In genomic region chr19:2129892-2130770, GRCh38 we compare ENCODE assay signal across 18 cellular contexts. TPM values are rescaled to one million over a fixed set of nuclear protein-coding genes. Genes with fewer than 3 reads are reported as not detected.
DNase-seq lines count a peak whose midpoint lies in the region; ATAC-seq, FAIRE-seq and TF ChIP-seq lines count a peak whose summit lies in the region.
"Had no signal": no experiment of that assay in that cellular context is flagged by ENCODE, and none has a peak within 500 bp of the region (broad histone marks: within the 10 kb centered on the region; RNA-seq: fewer than 3 reads in every experiment).

No MANE protein-coding gene starts in this region.

- H3K9me3 ChIP-seq in HepG2 (ENCODE audit: low read length) (no peaks in the 10 kb centered on the region), right lobe of liver (no peaks in the 10 kb centered on the region), T-helper 17 cell (ENCODE audit: control insufficient read depth, low read length, poor library complexity, severe bottlenecking) (no peaks in the 10 kb centered on the region), right cardiac atrium (ENCODE audit: control insufficient read depth, low read length) (no peaks in the 10 kb centered on the region)
- H3K9me3 ChIP-seq: A549; BLaER1 treated with 17β-estradiol and CSF1 and Interleukin-3, amounts not matched to agents 10 nM and 100 nM had no signal

- H3K4me1 ChIP-seq in HepG2 (ENCODE audit: insufficient read depth, low read length): no peaks in the 10 kb centered on the region
- H3K4me1 ChIP-seq in right lobe of liver: peaks cover 0 to 21% (median 6%) of the 10 kb centered on the region in 4 donors
- H3K4me1 ChIP-seq in right cardiac atrium (ENCODE audit: control insufficient read depth, insufficient read depth, low read length): no peaks in the 10 kb centered on the region
- H3K4me1 ChIP-seq: A549 had no signal

- in situ Hi-C loops in HepG2 (cut with HindIII; ENCODE audit: extremely low pct_ligation_motif_present, low pct_unique_long_range_greater_than_20kb) (no loop called here), KBM-7 (cut with MboI; ENCODE audit: low pct_unique_long_range_greater_than_20kb, low sequenced_read_pairs) (no loop called here)

- no peak overlapping the region for H3K27ac ChIP-seq in HepG2 (ENCODE audit: extremely low read length, insufficient read depth, low read length)
- H3K27ac ChIP-seq in right lobe of liver: no peak overlapping the region
- H3K27ac ChIP-seq in right cardiac atrium (ENCODE audit: low read length): peak overlapping the region; percentile 48
- H3K27ac ChIP-seq: A549, PC-9 had no signal

- 99% methylated on average over 9 of the region's 28 CpGs for WGBS in HepG2 (ENCODE audit: low lambda C conversion rate)
- no CpG with 5 or more reads among the region's 28 CpGs for WGBS in right lobe of liver (ENCODE audit: insufficient coverage, low coverage, low lambda C conversion rate, missing lambda C conversion rate)
- WGBS in right cardiac atrium: 94% methylated on average over 28 of the region's 28 CpGs

- no peaks in the 10 kb centered on the region for H3K79me2 ChIP-seq in HepG2 (ENCODE audit: insufficient read depth, low read length)

- H3K4me3 Mint-ChIP-seq in T-helper 17 cell: no peak overlapping the region

- no peak overlapping the region for H3K4me2 ChIP-seq in HepG2 (ENCODE audit: low read depth, low read length)
- H3K4me2 ChIP-seq: A549; BLaER1 treated with 17β-estradiol and CSF1 and Interleukin-3, amounts not matched to agents 10 nM and 100 nM; PC-9 had no signal

- no peak overlapping the region for H3K4me3 ChIP-seq in HepG2 (replicated peaks in 1 of 3; ENCODE audit: insufficient read depth in 1 of 3, low read depth in 2 of 3, low read length in 3 of 3)
- no peak overlapping the region for H3K4me3 ChIP-seq in right lobe of liver
- no peak overlapping the region for H3K4me3 ChIP-seq in right cardiac atrium (ENCODE audit: low read length)
- H3K4me3 ChIP-seq: A549; BLaER1 treated with 17β-estradiol and CSF1 and Interleukin-3, amounts not matched to agents 10 nM and 100 nM; PC-9 had no signal

- TF ChIP-seq POLR2A in HepG2 (IDR thresholded peaks at IDR 0.05; ENCODE audit: insufficient read depth in 1 of 2, low read depth in 2 of 2, low read length in 2 of 2): no peak
- no peak for TF ChIP-seq POLR2A in right lobe of liver (IDR thresholded peaks at IDR 0.05)

- intact Hi-C loops in HepG2 (cut with micrococcal nuclease; ENCODE audit: unreplicated experiment) (no loop called here), right lobe of liver (cut with DNase I) (no loop called here), right cardiac atrium (cut with DNase I) (no loop called here)

- ATAC-seq in HepG2 (peak; percentile 18; the same call in 2 of the 3 replicates), right lobe of liver (no peak), T-helper 17 cell (no peak), right cardiac atrium (peak in 1 of 2 donors; percentile 6), HG02642 (IDR thresholded peaks at IDR 0.05; ENCODE audit: poor library complexity, unreplicated experiment) (no peak)
- ATAC-seq: A549 had no signal

- TF ChIP-seq EP300 in HepG2 (IDR thresholded peaks at IDR 0.05; ENCODE audit: low read depth in 2 of 2, low read length in 2 of 2) (no peak), HepG2 (CRISPR knock-in tag; IDR thresholded peaks at IDR 0.05; ENCODE audit: borderline replicate concordance) (no peak)

- H3K27ac Mint-ChIP-seq in T-helper 17 cell: peak overlapping the region; percentile 71

- H3K36me3 ChIP-seq in HepG2 (replicated peaks in 1 of 2; ENCODE audit: control insufficient read depth in 1 of 2, insufficient read depth in 2 of 2, low read length in 2 of 2) (peaks cover 31 to 52% of the 10 kb centered on the region in 2 experiments; a peak in 4 of 5 replicates), right lobe of liver (peaks cover 0 to 55% (median 15%) of the 10 kb centered on the region in 4 donors)

- H3K27me3 ChIP-seq in HepG2 (ENCODE audit: control insufficient read depth in 1 of 2, insufficient read depth in 2 of 2, low read length in 2 of 2) (no peaks in the 10 kb centered on the region), right lobe of liver (no peaks in the 10 kb centered on the region), right cardiac atrium (ENCODE audit: control insufficient read depth, insufficient read depth) (no peaks in the 10 kb centered on the region)
- H3K27me3 ChIP-seq: BLaER1 treated with 17β-estradiol and CSF1 and Interleukin-3, amounts not matched to agents 10 nM and 100 nM had no signal

- no peaks in the 10 kb centered on the region for H4K20me1 ChIP-seq in HepG2 (ENCODE audit: insufficient read depth, low read length)

- FAIRE-seq in HepG2 (lab: Jason Lieb, UNC): no peak
- FAIRE-seq: A549 had no signal

- no peak for DNase-seq in HepG2 (ENCODE audit: low spot score)
- DNase-seq in right lobe of liver: no peak
- DNase-seq in T-helper 17 cell: no peak
- DNase-seq in right cardiac atrium: peak in 1 of 3 donors; percentile 34
- no peak for DNase-seq in KBM-7
- no peak for DNase-seq in stimulated activated CD4-positive, alpha-beta T cell treated with anti-CD3 and anti-CD28 coated beads, Interleukin-12 subunit alpha, Interleukin-12 subunit beta, amount 100 ng/mL, for 4 hours
- no peak for DNase-seq in dedifferentiated amniotic fluid mesenchymal stem cell (ENCODE audit: extremely low spot score)
- DNase-seq: CD8-positive, alpha-beta memory T cell; DMS53; EL; Karpas-422; NCI-H1436; NCI-H2029; NCI-H526; PC-9 had no signal

- no peaks in the 10 kb centered on the region for H3K36me3 Mint-ChIP-seq in T-helper 17 cell (ENCODE audit: low read depth)

- H2AFZ ChIP-seq in HepG2 (ENCODE audit: low read length): no peak overlapping the region
- H2AFZ ChIP-seq: PC-9 had no signal

- H3K27me3 Mint-ChIP-seq in T-helper 17 cell: no peaks in the 10 kb centered on the region
- H3K27me3 Mint-ChIP-seq: CD8-positive, alpha-beta memory T cell had no signal

- H3K9ac ChIP-seq in HepG2 (ENCODE audit: insufficient read depth, low read depth, low read length): no peak overlapping the region

- no peak for TF ChIP-seq RAD21 in HepG2 (CRISPR knock-in tag; IDR thresholded peaks at IDR 0.05)

- POLR2A ChIA-PET in HepG2 (lab: Yijun Ruan, JAX): no interaction called here

- H3K4me1 Mint-ChIP-seq in T-helper 17 cell: no peaks in the 10 kb centered on the region

- no peak for TF ChIP-seq CTCF in HepG2 (CRISPR knock-in tag; IDR thresholded peaks at IDR 0.05)
- TF ChIP-seq CTCF in right lobe of liver (IDR thresholded peaks at IDR 0.05): no peak

- CTCF ChIA-PET in HepG2 (lab: Yijun Ruan, JAX; ENCODE audit: low intra/inter-chr PET ratio, low total read pairs): no interaction called here

- no TSS peak for BruUV-seq in HepG2 (replicated peaks; lab: Mats Ljungman, UMichigan)

RNA-seq across cellular contexts. Expression of gene AP3D1, which starts 21.2 kb away (rescaled TPM):
- 73.5 and 82.6 TPM in 2 replicates for total RNA-seq in HepG2 (2016; rRNA removed; fragmentation: Illumina TruSeq; extraction: Trizol)
- total RNA-seq in HepG2 (2016; cell fraction: cytosol; rRNA removed; fragmentation: Illumina TruSeq; extraction: Trizol; ENCODE audit: low read depth): 30.1 and 33.5 TPM in 2 replicates
- total RNA-seq in HepG2 (2016; cell fraction: insoluble cytoplasmic fraction; rRNA removed; fragmentation: Illumina TruSeq; extraction: Trizol): 55.4 and 84.4 TPM in 2 replicates
- total RNA-seq in HepG2 (2016; cell fraction: membrane; rRNA removed; fragmentation: Illumina TruSeq; extraction: Trizol): 61.4 and 65.9 TPM in 2 replicates
- 44.7 and 54.3 TPM in 2 replicates for total RNA-seq in HepG2 (2016; cell fraction: nucleus; rRNA removed; fragmentation: Illumina TruSeq; extraction: Trizol)
- polyA plus RNA-seq in HepG2 (2011; rRNA removed): 68.0 and 78.6 TPM in 2 replicates
- polyA plus RNA-seq in HepG2 (2011; cell fraction: cytosol; rRNA removed): 50.1 and 66.2 TPM in 2 replicates
- 236 and 270 TPM in 2 replicates for polyA plus RNA-seq in HepG2 (2011; cell fraction: nucleus; rRNA removed)
- 61.5 and 82.7 TPM in 2 replicates for polyA plus RNA-seq in HepG2 (2012)
- polyA plus RNA-seq in HepG2 (2016; cell fraction: cytosol; fragmentation: Illumina TruSeq; extraction: Trizol; ENCODE audit: low read depth): 11.6 and 13.9 TPM in 2 replicates
- 71.2 and 87.4 TPM in 2 replicates for polyA plus RNA-seq in HepG2 (2016; cell fraction: insoluble cytoplasmic fraction; fragmentation: Illumina TruSeq; extraction: Trizol; ENCODE audit: low read depth)
- polyA plus RNA-seq in HepG2 (2016; cell fraction: membrane; fragmentation: Illumina TruSeq; extraction: Trizol; ENCODE audit: low read depth): 38.5 and 41.5 TPM in 2 replicates
- polyA plus RNA-seq in HepG2 (2016; cell fraction: nucleus; fragmentation: Illumina TruSeq; extraction: Trizol; ENCODE audit: insufficient read depth, low read depth): 139 and 143 TPM in 2 replicates
- polyA minus RNA-seq in HepG2 (2011; rRNA and poly(A)+ RNA removed; ENCODE audit: low replicate concordance): 72.3 and 142 TPM in 2 replicates
- polyA minus RNA-seq in HepG2 (2011; cell fraction: cytosol; rRNA and poly(A)+ RNA removed): 54.0 and 70.6 TPM in 2 replicates
- 44.3 and 51.8 TPM in 2 replicates for polyA minus RNA-seq in HepG2 (2011; cell fraction: nucleus; rRNA and poly(A)+ RNA removed)
- 10 to 100 TPM; 55.5 to 99.0 (median 65.5) TPM for total RNA-seq in right lobe of liver
- 10 to 100 TPM; 82.2 to 86.0 TPM for total RNA-seq in T-helper 17 cell
- total RNA-seq in right cardiac atrium: 100 to 1,000 TPM in 2 of 4 donors, 10 to 100 TPM in 2; 82.7 to 145 (median 92.9) TPM
- 87.3 TPM for polyA plus RNA-seq in right cardiac atrium

RNA-seq across cellular contexts. Expression of gene IZUMO4, which starts 33.4 kb away (rescaled TPM):
- 0.24 and 0.77 TPM in 2 replicates for total RNA-seq in HepG2 (2016; rRNA removed; fragmentation: Illumina TruSeq; extraction: Trizol)
- total RNA-seq in HepG2 (2016; cell fraction: cytosol; rRNA removed; fragmentation: Illumina TruSeq; extraction: Trizol; ENCODE audit: low read depth): 0.79 and 0.91 TPM in 2 replicates
- 0.34 and 1.5 TPM in 2 replicates for total RNA-seq in HepG2 (2016; cell fraction: insoluble cytoplasmic fraction; rRNA removed; fragmentation: Illumina TruSeq; extraction: Trizol)
- total RNA-seq in HepG2 (2016; cell fraction: membrane; rRNA removed; fragmentation: Illumina TruSeq; extraction: Trizol): 0.83 and 1.5 TPM in 2 replicates
- total RNA-seq in HepG2 (2016; cell fraction: nucleus; rRNA removed; fragmentation: Illumina TruSeq; extraction: Trizol): 1.1 and 2.5 TPM in 2 replicates
- 3.9 and 4.1 TPM in 2 replicates for polyA plus RNA-seq in HepG2 (2011; rRNA removed)
- 0.55 and 0.75 TPM in 2 replicates for polyA plus RNA-seq in HepG2 (2011; cell fraction: cytosol; rRNA removed)
- 66.6 and 91.0 TPM in 2 replicates for polyA plus RNA-seq in HepG2 (2011; cell fraction: nucleus; rRNA removed)
- 1.7 and 4.4 TPM in 2 replicates for polyA plus RNA-seq in HepG2 (2012)
- 0.57 and 1.2 TPM in 2 replicates for polyA plus RNA-seq in HepG2 (2016; cell fraction: cytosol; fragmentation: Illumina TruSeq; extraction: Trizol; ENCODE audit: low read depth)
- 0.45 and 0.53 TPM in 2 replicates for polyA plus RNA-seq in HepG2 (2016; cell fraction: insoluble cytoplasmic fraction; fragmentation: Illumina TruSeq; extraction: Trizol; ENCODE audit: low read depth)
- 0.94 TPM in 2 replicates for polyA plus RNA-seq in HepG2 (2016; cell fraction: membrane; fragmentation: Illumina TruSeq; extraction: Trizol; ENCODE audit: low read depth)
- 4.3 and 6.3 TPM in 2 replicates for polyA plus RNA-seq in HepG2 (2016; cell fraction: nucleus; fragmentation: Illumina TruSeq; extraction: Trizol; ENCODE audit: insufficient read depth, low read depth)
- polyA minus RNA-seq in HepG2 (2011; rRNA and poly(A)+ RNA removed; ENCODE audit: low replicate concordance): 0.54 and 2.7 TPM in 2 replicates
- polyA minus RNA-seq in HepG2 (2011; cell fraction: cytosol; rRNA and poly(A)+ RNA removed): not detected in 2 replicates
- polyA minus RNA-seq in HepG2 (2011; cell fraction: nucleus; rRNA and poly(A)+ RNA removed): 1.9 and 4.2 TPM in 2 replicates
- total RNA-seq in right lobe of liver: 1 to 10 TPM in 5 of 6 experiments, not detected in 1; 1.2 to 6.9 (median 4.2) TPM
- 10 to 100 TPM; 12.3 to 19.8 TPM for total RNA-seq in T-helper 17 cell
- total RNA-seq in right cardiac atrium: 1 to 10 TPM; 1.1 to 3.3 (median 2.3) TPM
- polyA plus RNA-seq in right cardiac atrium: 2.7 TPM

RNA-seq across cellular contexts. Expression of gene DOT1L, which starts 33.6 kb away (rescaled TPM):
- total RNA-seq in HepG2 (2016; rRNA removed; fragmentation: Illumina TruSeq; extraction: Trizol): 7.5 and 9.7 TPM in 2 replicates
- total RNA-seq in HepG2 (2016; cell fraction: cytosol; rRNA removed; fragmentation: Illumina TruSeq; extraction: Trizol; ENCODE audit: low read depth): 20.6 and 20.7 TPM in 2 replicates
- total RNA-seq in HepG2 (2016; cell fraction: insoluble cytoplasmic fraction; rRNA removed; fragmentation: Illumina TruSeq; extraction: Trizol): 6.4 and 8.2 TPM in 2 replicates
- total RNA-seq in HepG2 (2016; cell fraction: membrane; rRNA removed; fragmentation: Illumina TruSeq; extraction: Trizol): 12.0 and 15.8 TPM in 2 replicates
- 12.3 and 14.9 TPM in 2 replicates for total RNA-seq in HepG2 (2016; cell fraction: nucleus; rRNA removed; fragmentation: Illumina TruSeq; extraction: Trizol)
- 14.6 and 17.9 TPM in 2 replicates for polyA plus RNA-seq in HepG2 (2011; rRNA removed)
- 6.1 and 9.5 TPM in 2 replicates for polyA plus RNA-seq in HepG2 (2011; cell fraction: cytosol; rRNA removed)
- 138 and 210 TPM in 2 replicates for polyA plus RNA-seq in HepG2 (2011; cell fraction: nucleus; rRNA removed)
- polyA plus RNA-seq in HepG2 (2012): 22.3 and 23.3 TPM in 2 replicates
- 2.5 and 3.3 TPM in 2 replicates for polyA plus RNA-seq in HepG2 (2016; cell fraction: cytosol; fragmentation: Illumina TruSeq; extraction: Trizol; ENCODE audit: low read depth)
- 10.5 and 15.3 TPM in 2 replicates for polyA plus RNA-seq in HepG2 (2016; cell fraction: insoluble cytoplasmic fraction; fragmentation: Illumina TruSeq; extraction: Trizol; ENCODE audit: low read depth)
- polyA plus RNA-seq in HepG2 (2016; cell fraction: membrane; fragmentation: Illumina TruSeq; extraction: Trizol; ENCODE audit: low read depth): 7.1 TPM in 2 replicates
- 76.0 and 84.3 TPM in 2 replicates for polyA plus RNA-seq in HepG2 (2016; cell fraction: nucleus; fragmentation: Illumina TruSeq; extraction: Trizol; ENCODE audit: insufficient read depth, low read depth)
- polyA minus RNA-seq in HepG2 (2011; rRNA and poly(A)+ RNA removed; ENCODE audit: low replicate concordance): 36.8 and 45.6 TPM in 2 replicates
- polyA minus RNA-seq in HepG2 (2011; cell fraction: cytosol; rRNA and poly(A)+ RNA removed): 21.6 and 26.0 TPM in 2 replicates
- polyA minus RNA-seq in HepG2 (2011; cell fraction: nucleus; rRNA and poly(A)+ RNA removed): 30.1 and 31.9 TPM in 2 replicates
- 10 to 100 TPM; 10.3 to 23.5 (median 14.9) TPM for total RNA-seq in right lobe of liver
- 10 to 100 TPM; 32.3 to 42.1 TPM for total RNA-seq in T-helper 17 cell
- 10 to 100 TPM; 12.3 to 17.1 (median 13.4) TPM for total RNA-seq in right cardiac atrium
- 6.0 TPM for polyA plus RNA-seq in right cardiac atrium

RNA-seq across cellular contexts. Expression of gene MOB3A, which starts 34.0 kb away (rescaled TPM):
- total RNA-seq in HepG2 (2016; rRNA removed; fragmentation: Illumina TruSeq; extraction: Trizol): 3.5 and 4.3 TPM in 2 replicates
- 2.2 and 2.7 TPM in 2 replicates for total RNA-seq in HepG2 (2016; cell fraction: cytosol; rRNA removed; fragmentation: Illumina TruSeq; extraction: Trizol; ENCODE audit: low read depth)
- total RNA-seq in HepG2 (2016; cell fraction: insoluble cytoplasmic fraction; rRNA removed; fragmentation: Illumina TruSeq; extraction: Trizol): 3.5 and 4.0 TPM in 2 replicates
- 2.7 and 3.2 TPM in 2 replicates for total RNA-seq in HepG2 (2016; cell fraction: membrane; rRNA removed; fragmentation: Illumina TruSeq; extraction: Trizol)
- total RNA-seq in HepG2 (2016; cell fraction: nucleus; rRNA removed; fragmentation: Illumina TruSeq; extraction: Trizol): 2.4 and 2.5 TPM in 2 replicates
- 17.8 and 20.3 TPM in 2 replicates for polyA plus RNA-seq in HepG2 (2011; rRNA removed)
- polyA plus RNA-seq in HepG2 (2011; cell fraction: cytosol; rRNA removed): 13.9 and 16.9 TPM in 2 replicates
- polyA plus RNA-seq in HepG2 (2011; cell fraction: nucleus; rRNA removed): 10.8 and 12.6 TPM in 2 replicates
- 6.2 and 6.8 TPM in 2 replicates for polyA plus RNA-seq in HepG2 (2012)
- 0.97 and 1.0 TPM in 2 replicates for polyA plus RNA-seq in HepG2 (2016; cell fraction: cytosol; fragmentation: Illumina TruSeq; extraction: Trizol; ENCODE audit: low read depth)
- 6.2 and 7.9 TPM in 2 replicates for polyA plus RNA-seq in HepG2 (2016; cell fraction: insoluble cytoplasmic fraction; fragmentation: Illumina TruSeq; extraction: Trizol; ENCODE audit: low read depth)
- polyA plus RNA-seq in HepG2 (2016; cell fraction: membrane; fragmentation: Illumina TruSeq; extraction: Trizol; ENCODE audit: low read depth): 2.8 TPM in 2 replicates
- polyA plus RNA-seq in HepG2 (2016; cell fraction: nucleus; fragmentation: Illumina TruSeq; extraction: Trizol; ENCODE audit: insufficient read depth, low read depth): 6.6 and 6.8 TPM in 2 replicates
- 23.6 and 71.5 TPM in 2 replicates for polyA minus RNA-seq in HepG2 (2011; rRNA and poly(A)+ RNA removed; ENCODE audit: low replicate concordance)
- 19.3 and 25.0 TPM in 2 replicates for polyA minus RNA-seq in HepG2 (2011; cell fraction: cytosol; rRNA and poly(A)+ RNA removed)
- polyA minus RNA-seq in HepG2 (2011; cell fraction: nucleus; rRNA and poly(A)+ RNA removed): 5.3 and 6.0 TPM in 2 replicates
- total RNA-seq in right lobe of liver: 10 to 100 TPM in 4 of 6 experiments, 1 to 10 TPM in 2; 8.3 to 13.8 (median 10.8) TPM
- total RNA-seq in T-helper 17 cell: 100 to 1,000 TPM; 108 to 162 TPM
- 10 to 100 TPM; 20.9 to 27.0 (median 21.8) TPM for total RNA-seq in right cardiac atrium
- 9.5 TPM for polyA plus RNA-seq in right cardiac atrium
